ENCODE assay signal across 17 cellular contexts in genomic region chr12:85423947-85424346, GRCh38.
DNase-seq lines count a peak whose midpoint lies in the region; ATAC-seq and TF ChIP-seq lines count a peak whose summit lies in the region.
"Had no signal": no experiment of that assay in that cellular context is flagged by ENCODE, and none has a peak within 500 bp of the region (broad histone marks: within the 10 kb centered on the region; RNA-seq: fewer than 3 reads in every experiment).

No MANE protein-coding gene starts in this region.

- H3K4ac ChIP-seq in trophoblast cell (ENCODE audit: low read depth, low read length) = no peak overlapping the region

- no peak overlapping the region for H3K18ac ChIP-seq in trophoblast cell (ENCODE audit: low read length)

- H3K4me1 ChIP-seq in naive thymus-derived CD4-positive, alpha-beta T cell (ENCODE audit: control insufficient read depth in 2 of 2, insufficient read depth in 2 of 2, low read length in 2 of 2) = no peaks in the 10 kb centered on the region
- H3K4me1 ChIP-seq in trophoblast cell (ENCODE audit: control insufficient read depth in 1 of 2, insufficient read depth in 2 of 2, low read length in 2 of 2) = no peaks in the 10 kb centered on the region
- H3K4me1 ChIP-seq: prostate gland had no signal

- no CpG with 5 or more reads among the region's 3 CpGs for WGBS in trophoblast cell (ENCODE audit: extremely low coverage, insufficient coverage, insufficient read length)

- no peaks in the 10 kb centered on the region for H3K9me3 ChIP-seq in naive thymus-derived CD4-positive, alpha-beta T cell (ENCODE audit: control insufficient read depth in 2 of 3, low read length in 3 of 3)
- no peaks in the 10 kb centered on the region for H3K9me3 ChIP-seq in trophoblast cell (ENCODE audit: insufficient read depth, low read depth, low read length)
- H3K9me3 ChIP-seq: prostate gland had no signal

- no peak overlapping the region for H3K27ac ChIP-seq in naive thymus-derived CD4-positive, alpha-beta T cell (ENCODE audit: low read depth, low read length)
- no peak overlapping the region for H3K27ac ChIP-seq in trophoblast cell (ENCODE audit: low read depth, low read length)
- H3K27ac ChIP-seq: prostate gland, WERI-Rb-1 had no signal

- CTCF ChIA-PET in naive thymus-derived CD4-positive, alpha-beta T cell (lab: Charles Lee) = no interaction called here

- no peak overlapping the region for H2AFZ ChIP-seq in trophoblast cell (ENCODE audit: insufficient read depth, low read length, poor library complexity)

- no peaks in the 10 kb centered on the region for H3K36me3 Mint-ChIP-seq in naive thymus-derived CD4-positive, alpha-beta T cell
- H3K36me3 Mint-ChIP-seq: brain had no signal

- H3K23ac ChIP-seq in trophoblast cell (ENCODE audit: low read length) = no peak overlapping the region

- H3K27me3 Mint-ChIP-seq in naive thymus-derived CD4-positive, alpha-beta T cell = peaks cover 0 to 5% (median 0%) of the 10 kb centered on the region in 5 donors
- H3K27me3 Mint-ChIP-seq: brain had no signal

- no peak overlapping the region for H2BK120ac ChIP-seq in trophoblast cell (ENCODE audit: insufficient read depth, low read length, poor library complexity)

- TF ChIP-seq POLR2A in GM18505 (IDR thresholded peaks at IDR 0.05; ENCODE audit: borderline replicate concordance, extremely low read depth, insufficient read depth, insufficient read length) = no peak

- H2AK5ac ChIP-seq in trophoblast cell (ENCODE audit: low read length) = no peak overlapping the region

- intact Hi-C loops in naive thymus-derived CD4-positive, alpha-beta T cell (cut with micrococcal nuclease) = loop anchor here in 1 of 2 donors (2.0 kb wide), 1 partner anchor 449 kb away; no protein-coding TSS in a partner anchor

- H3K4me2 ChIP-seq in trophoblast cell (ENCODE audit: low read length) = no peak overlapping the region

- POLR2A ChIA-PET in naive thymus-derived CD4-positive, alpha-beta T cell (lab: Charles Lee) = no interaction called here

- H3K79me2 ChIP-seq in trophoblast cell (ENCODE audit: control insufficient read depth, insufficient read depth, low read length, poor library complexity) = no peaks in the 10 kb centered on the region

- no peaks in the 10 kb centered on the region for H3K36me3 ChIP-seq in naive thymus-derived CD4-positive, alpha-beta T cell (ENCODE audit: control insufficient read depth in 2 of 3, insufficient read depth in 3 of 3, low read length in 3 of 3)
- H3K36me3 ChIP-seq in trophoblast cell (ENCODE audit: control insufficient read depth in 1 of 2, insufficient read depth in 2 of 2, low read length in 2 of 2) = no peaks in the 10 kb centered on the region
- H3K36me3 ChIP-seq: prostate gland, WERI-Rb-1 had no signal

- no peak overlapping the region for H2BK5ac ChIP-seq in trophoblast cell (ENCODE audit: low read depth, low read length, poor library complexity)

- ATAC-seq in GM18505 (IDR thresholded peaks at IDR 0.05; ENCODE audit: unreplicated experiment) (peak; percentile 54), GM21360 (IDR thresholded peaks at IDR 0.05; ENCODE audit: unreplicated experiment) (peak; percentile 49), HG02938 (IDR thresholded peaks at IDR 0.05; ENCODE audit: unreplicated experiment) (peak; percentile 50), HG03565 (IDR thresholded peaks at IDR 0.05; ENCODE audit: unreplicated experiment) (peak; percentile 51)
- no peak for ATAC-seq in naive thymus-derived CD4-positive, alpha-beta T cell
- ATAC-seq: activated T-cell treated with anti-CD3 and anti-CD28 coated beads, Interleukin-2, amount 50 U/mL, for 72 hours had no signal

- no peak overlapping the region for H3K27ac Mint-ChIP-seq in naive thymus-derived CD4-positive, alpha-beta T cell
- H3K27ac Mint-ChIP-seq: activated T-cell treated with anti-CD3 and anti-CD28 coated beads, Interleukin-2, amount 50 U/mL, for 72 hours; brain had no signal

- H3K9ac ChIP-seq in trophoblast cell (ENCODE audit: low read length) = no peak overlapping the region

- no peak overlapping the region for H2BK12ac ChIP-seq in trophoblast cell (ENCODE audit: low read length)

- no peak overlapping the region for H3K4me3 Mint-ChIP-seq in naive thymus-derived CD4-positive, alpha-beta T cell
- H3K4me3 Mint-ChIP-seq: activated T-cell treated with anti-CD3 and anti-CD28 coated beads, Interleukin-2, amount 50 U/mL, for 72 hours; brain had no signal

- H3K4me1 Mint-ChIP-seq in naive thymus-derived CD4-positive, alpha-beta T cell = no peaks in the 10 kb centered on the region

- H3K79me1 ChIP-seq in trophoblast cell (ENCODE audit: low read length) = no peaks in the 10 kb centered on the region

- no peak overlapping the region for H3K14ac ChIP-seq in trophoblast cell (ENCODE audit: low read length)

- no peak overlapping the region for H3K4me3 ChIP-seq in naive thymus-derived CD4-positive, alpha-beta T cell (ENCODE audit: low read length)
- no peak overlapping the region for H3K4me3 ChIP-seq in trophoblast cell (ENCODE audit: low read depth, low read length)
- H3K4me3 ChIP-seq: prostate gland had no signal

- no peak overlapping the region for H4K12ac ChIP-seq in trophoblast cell (ENCODE audit: low read depth, low read length)

- peaks cover 0 to 8% (median 0%) of the 10 kb centered on the region in 11 donors for H3K9me3 Mint-ChIP-seq in naive thymus-derived CD4-positive, alpha-beta T cell
- H3K9me3 Mint-ChIP-seq: brain had no signal

- H3K27me3 ChIP-seq in naive thymus-derived CD4-positive, alpha-beta T cell (ENCODE audit: control insufficient read depth in 2 of 2, insufficient read depth in 2 of 2, low read length in 2 of 2) = no peaks in the 10 kb centered on the region
- no peaks in the 10 kb centered on the region for H3K27me3 ChIP-seq in trophoblast cell (ENCODE audit: insufficient read depth, low read length)

- no peak overlapping the region for H4K8ac ChIP-seq in trophoblast cell (ENCODE audit: low read depth, low read length)

- H4K91ac ChIP-seq in trophoblast cell (ENCODE audit: low read depth, low read length) = no peak overlapping the region

- DNase-seq in NCI-H2171 treated with DMSO at 0.1 percent for 48 hours (lab: John Stamatoyannopoulos, UW) = no peak
- DNase-seq in NOMO-1 treated with dmso at 0.1 percent for 144 hours (lab: John Stamatoyannopoulos, UW; ENCODE audit: unreplicated experiment) = no peak
- DNase-seq in naive thymus-derived CD4-positive, alpha-beta T cell = no peak
- DNase-seq in trophoblast cell = no peak
- DNase-seq: activated T-cell treated with anti-CD3 and anti-CD28 coated beads, Interleukin-2, amount 50 U/mL, for 72 hours; HCEC 1CT; hypothalamus; mammary epithelial cell; NCI-H345; stimulated activated CD4-positive, alpha-beta T cell treated with anti-CD3 and anti-CD28 coated beads, Interleukin-2, amount 100 ng/mL, for 48 hours; WERI-Rb-1 had no signal
